26 cellular contexts compared by ENCODE assay signal in the genomic region with DNA sequence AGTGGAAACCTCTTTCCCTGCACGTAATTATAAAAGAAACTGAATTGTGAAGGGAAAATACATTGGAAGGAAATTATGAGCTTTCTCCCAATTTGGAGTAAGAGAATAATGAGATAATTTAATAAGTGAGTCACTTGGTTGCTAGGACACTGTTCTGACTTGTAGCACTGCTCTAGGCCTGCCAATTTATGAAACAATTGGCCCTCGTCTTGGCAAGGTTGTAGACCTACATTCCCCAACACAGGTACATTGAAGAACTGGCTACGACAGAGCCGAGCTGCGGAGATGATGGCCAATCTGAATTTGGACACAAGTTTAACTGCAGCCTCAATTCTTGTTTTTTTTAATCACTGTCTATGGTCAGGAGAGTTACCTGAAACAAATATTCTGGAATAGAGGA.
A peak's percentile ranks its signal among the peaks of the same experiment; 100 is the strongest.
DNase-seq lines count a peak whose midpoint lies in the region; ATAC-seq, FAIRE-seq and TF ChIP-seq lines count a peak whose summit lies in the region.
"Had no signal": no experiment of that assay in that cellular context is flagged by ENCODE, and none has a peak within 500 bp of the region (broad histone marks: within the 10 kb centered on the region; RNA-seq: fewer than 3 reads in every experiment).

No MANE protein-coding gene starts in this region.

- no peaks in the 10 kb centered on the region for H3K36me3 ChIP-seq in bronchial epithelial cell (ENCODE audit: control insufficient read depth, insufficient read depth, low read length)
- H3K36me3 ChIP-seq: BLaER1, brain microvascular endothelial cell, ovary, thyroid gland had no signal

- TF ChIP-seq CTCF in bronchial epithelial cell (IDR thresholded peaks at IDR 0.05; ENCODE audit: insufficient read depth, low read length, severe bottlenecking) (no peak), fibroblast of the aortic adventitia (IDR thresholded peaks at IDR 0.05; ENCODE audit: insufficient read depth, low read length) (no peak)

- H3K27me3 ChIP-seq in bronchial epithelial cell (ENCODE audit: control insufficient read depth, insufficient read depth, low read length): no peaks in the 10 kb centered on the region
- H3K27me3 ChIP-seq: BLaER1, brain microvascular endothelial cell, thyroid gland had no signal

- no peak for ATAC-seq in HG03025 (IDR thresholded peaks at IDR 0.05; ENCODE audit: low FRiP score, unreplicated experiment)
- ATAC-seq: activated CD4-positive, alpha-beta T cell treated with anti-CD3 and anti-CD28 coated beads for 36 hours; activated naive CD8-positive, alpha-beta T cell treated with anti-CD3 and anti-CD28 coated beads, Interleukin-2, amount 50 U/mL, for 24 hours; GM12878; HCT116; left lobe of liver; sciatic nerve had no signal

- FAIRE-seq in bronchial epithelial cell (lab: Jason Lieb, UNC): no peak
- FAIRE-seq: colon, GM12878 had no signal

- H3K4me3 ChIP-seq in bronchial epithelial cell (ENCODE audit: low read depth, low read length): no peak overlapping the region
- no peak overlapping the region for H3K4me3 ChIP-seq in fibroblast of the aortic adventitia (ENCODE audit: low read depth, low read length)
- H3K4me3 ChIP-seq: BLaER1, GM12878, ovary, SK-N-MC, thyroid gland had no signal

- DNase-seq in AG08396 (ENCODE audit: low spot score) (peak; percentile 7), NCI-H1105 (lab: John Stamatoyannopoulos, UW) (peak; percentile 74), bronchial epithelial cell (ENCODE audit: low read depth) (peak; percentile 94), fibroblast of the aortic adventitia (ENCODE audit: low read depth) (peak; percentile 50), COLO829 (ENCODE audit: low spot score) (no peak), NCI-H2029 treated with DMSO at 0.1 percent for 48 hours (lab: John Stamatoyannopoulos, UW) (no peak)
- DNase-seq in stimulated activated naive CD4-positive, alpha-beta T cell (lab: John Stamatoyannopoulos, UW): no peak
- DNase-seq: activated CD4-positive, alpha-beta T cell treated with anti-CD3 and anti-CD28 coated beads for 36 hours; activated gamma-delta T cell treated with Interleukin-2 at 50 U/mL for 16 hours; activated naive CD8-positive, alpha-beta T cell treated with anti-CD3 and anti-CD28 coated beads, Interleukin-2, amount 50 U/mL, for 24 hours; activated T-cell treated with anti-CD3 and anti-CD28 coated beads, Interleukin-2, amount 50 U/mL, for 24 hours; brain microvascular endothelial cell; COR-L47; endodermal cell; NCI-H524; nephron progenitor cell; ovary; thyroid gland had no signal

Comparison
In these comparisons a context has a peak if more than half of its experiments do, and no peak if none do; other contexts are left out.
1. DNase-seq: peak in AG08396 (single experiment), NCI-H1105 (single experiment), bronchial epithelial cell (single experiment) and fibroblast of the aortic adventitia (single experiment); none in COLO829 (single experiment), stimulated activated naive CD4-positive, alpha-beta T cell (0 of 6) and NCI-H2029 treated with DMSO at 0.1 percent for 48 hours (single experiment).